ENCODE assay signal across 1 cellular context in the genomic region with DNA sequence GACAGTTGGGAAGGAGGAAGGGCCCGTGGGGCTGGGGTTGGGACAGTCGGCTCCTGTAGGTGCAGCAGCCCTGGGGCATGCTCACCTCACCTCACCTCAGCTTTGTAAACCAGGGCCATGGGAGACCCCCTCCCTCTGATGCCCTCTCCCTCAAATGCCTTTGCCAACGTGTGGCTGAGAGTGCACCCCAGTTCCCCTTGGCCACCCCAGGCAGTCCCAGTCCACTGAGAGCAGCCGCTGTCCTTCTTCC.
TF ChIP-seq lines count a peak whose summit lies in the region.

No MANE protein-coding gene starts in this region.

TF ChIP-seq in GM12878, 131 proteins besides CTCF, POLR2A, EP300 and RAD21:
- TF ChIP-seq TCF12 (IDR thresholded peaks at IDR 0.05; ENCODE audit: low read depth, low read length): no peak; the same call in 1 of the 2 replicates
- no peak for TF ChIP-seq PAX8 (IDR thresholded peaks at IDR 0.05)
- TF ChIP-seq ATF7 (IDR thresholded peaks at IDR 0.05; ENCODE audit: low read depth): no peak
- no peak for TF ChIP-seq ZBTB11 (CRISPR knock-in tag; IDR thresholded peaks at IDR 0.05)
- no peak for TF ChIP-seq ZNF384 (IDR thresholded peaks at IDR 0.05; ENCODE audit: borderline replicate concordance, low read depth, low read length)
- no peak for TF ChIP-seq SMC3 (IDR thresholded peaks at IDR 0.05; ENCODE audit: borderline replicate concordance, low read length)
- TF ChIP-seq, protein P1, sequence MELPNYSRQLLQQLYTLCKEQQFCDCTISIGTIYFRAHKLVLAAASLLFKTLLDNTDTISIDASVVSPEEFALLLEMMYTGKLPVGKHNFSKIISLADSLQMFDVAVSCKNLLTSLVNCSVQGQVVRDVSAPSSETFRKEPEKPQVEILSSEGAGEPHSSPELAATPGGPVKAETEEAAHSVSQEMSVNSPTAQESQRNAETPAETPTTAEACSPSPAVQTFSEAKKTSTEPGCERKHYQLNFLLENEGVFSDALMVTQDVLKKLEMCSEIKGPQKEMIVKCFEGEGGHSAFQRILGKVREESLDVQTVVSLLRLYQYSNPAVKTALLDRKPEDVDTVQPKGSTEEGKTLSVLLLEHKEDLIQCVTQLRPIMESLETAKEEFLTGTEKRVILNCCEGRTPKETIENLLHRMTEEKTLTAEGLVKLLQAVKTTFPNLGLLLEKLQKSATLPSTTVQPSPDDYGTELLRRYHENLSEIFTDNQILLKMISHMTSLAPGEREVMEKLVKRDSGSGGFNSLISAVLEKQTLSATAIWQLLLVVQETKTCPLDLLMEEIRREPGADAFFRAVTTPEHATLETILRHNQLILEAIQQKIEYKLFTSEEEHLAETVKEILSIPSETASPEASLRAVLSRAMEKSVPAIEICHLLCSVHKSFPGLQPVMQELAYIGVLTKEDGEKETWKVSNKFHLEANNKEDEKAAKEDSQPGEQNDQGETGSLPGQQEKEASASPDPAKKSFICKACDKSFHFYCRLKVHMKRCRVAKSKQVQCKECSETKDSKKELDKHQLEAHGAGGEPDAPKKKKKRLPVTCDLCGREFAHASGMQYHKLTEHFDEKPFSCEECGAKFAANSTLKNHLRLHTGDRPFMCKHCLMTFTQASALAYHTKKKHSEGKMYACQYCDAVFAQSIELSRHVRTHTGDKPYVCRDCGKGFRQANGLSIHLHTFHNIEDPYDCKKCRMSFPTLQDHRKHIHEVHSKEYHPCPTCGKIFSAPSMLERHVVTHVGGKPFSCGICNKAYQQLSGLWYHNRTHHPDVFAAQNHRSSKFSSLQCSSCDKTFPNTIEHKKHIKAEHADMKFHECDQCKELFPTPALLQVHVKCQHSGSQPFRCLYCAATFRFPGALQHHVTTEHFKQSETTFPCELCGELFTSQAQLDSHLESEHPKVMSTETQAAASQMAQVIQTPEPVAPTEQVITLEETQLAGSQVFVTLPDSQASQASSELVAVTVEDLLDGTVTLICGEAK (IDR thresholded peaks at IDR 0.05; ENCODE audit: borderline replicate concordance): no peak
- no peak for TF ChIP-seq RELB (IDR thresholded peaks at IDR 0.05; ENCODE audit: low read depth)
- no peak for TF ChIP-seq BMI1 (IDR thresholded peaks at IDR 0.05; ENCODE audit: borderline replicate concordance)
- TF ChIP-seq PAX5 (IDR thresholded peaks at IDR 0.05; ENCODE audit: borderline replicate concordance, low read depth, low read length): no peak
- TF ChIP-seq DPF2 (IDR thresholded peaks at IDR 0.05): peak; percentile 59
- TF ChIP-seq BCL11A (IDR thresholded peaks at IDR 0.05; ENCODE audit: low read depth, low read length): no peak
- TF ChIP-seq SMARCA5 (IDR thresholded peaks at IDR 0.05): peak; percentile 70
- TF ChIP-seq CREB1 (IDR thresholded peaks at IDR 0.05; ENCODE audit: low read depth): no peak
- peak; percentile 78 for TF ChIP-seq BACH1 (IDR thresholded peaks at IDR 0.05; ENCODE audit: borderline replicate concordance)
- peak; percentile 13 for TF ChIP-seq HDAC6 (IDR thresholded peaks at IDR 0.05; ENCODE audit: unreplicated experiment)
- TF ChIP-seq MTA3 (IDR thresholded peaks at IDR 0.05; ENCODE audit: borderline replicate concordance, low read length): no peak
- peak; percentile 54; the same call in 1 of the 3 replicates for TF ChIP-seq POU2F2 (IDR thresholded peaks at IDR 0.05; ENCODE audit: borderline replicate concordance, low read depth, low read length)
